14 cellular contexts compared by ENCODE assay signal in genomic region chr3:127001486-127002194, GRCh38. TPM values are rescaled to one million over a fixed set of nuclear protein-coding genes. Genes with fewer than 3 reads are reported as not detected.
DNase-seq lines count a peak whose midpoint lies in the region; ATAC-seq and TF ChIP-seq lines count a peak whose summit lies in the region.
"Had no signal": no experiment of that assay in that cellular context is flagged by ENCODE, and none has a peak within 500 bp of the region (broad histone marks: within the 10 kb centered on the region; RNA-seq: fewer than 3 reads in every experiment).

No MANE protein-coding gene starts in this region.

- 42 to 53% methylated on average over 20 to 22 of the region's 23 CpGs for WGBS in GM23248 (ENCODE audit: low coverage in 1 of 2, low lambda C conversion rate in 2 of 2, missing lambda C conversion rate in 2 of 2), 2 experiments
- WGBS in smooth muscle cell (ENCODE audit: low lambda C conversion rate): 65% methylated on average over 23 of the region's 23 CpGs

- no peaks in the 10 kb centered on the region for H3K36me3 ChIP-seq in GM23248 (ENCODE audit: low read depth)
- no peaks in the 10 kb centered on the region for H3K36me3 ChIP-seq in adipocyte (ENCODE audit: control insufficient read depth, insufficient read depth, low read length, severe bottlenecking)
- H3K36me3 ChIP-seq in iPS-15b (ENCODE audit: control insufficient read depth, insufficient read depth, low read length): peaks cover 4% of the 10 kb centered on the region
- H3K36me3 ChIP-seq in smooth muscle cell (ENCODE audit: low read depth): no peaks in the 10 kb centered on the region
- H3K36me3 ChIP-seq in Karpas-422 (ENCODE audit: insufficient read depth, low read length): no peaks in the 10 kb centered on the region

- H3K36me3 Mint-ChIP-seq in CD4-positive, alpha-beta T cell (ENCODE audit: low read depth): no peaks in the 10 kb centered on the region
- H3K36me3 Mint-ChIP-seq: CD4-positive, CD25-positive, alpha-beta regulatory T cell had no signal

- H3K27me3 ChIP-seq in GM23248 (replicated peaks; ENCODE audit: insufficient read depth): no peaks in the 10 kb centered on the region
- no peaks in the 10 kb centered on the region for H3K27me3 ChIP-seq in adipocyte (replicated peaks; ENCODE audit: control insufficient read depth, insufficient read depth, low read length)
- H3K27me3 ChIP-seq in iPS-15b (ENCODE audit: control insufficient read depth, insufficient read depth, low read length): no peaks in the 10 kb centered on the region
- no peaks in the 10 kb centered on the region for H3K27me3 ChIP-seq in smooth muscle cell (ENCODE audit: low read depth)
- H3K27me3 ChIP-seq in CD4-positive, alpha-beta T cell (ENCODE audit: control insufficient read depth, insufficient read depth, low read length): no peaks in the 10 kb centered on the region
- H3K27me3 ChIP-seq in Karpas-422 (ENCODE audit: low read length): no peaks in the 10 kb centered on the region

- no peak for ATAC-seq in CD4-positive, alpha-beta T cell (ENCODE audit: poor library complexity)

- no peaks in the 10 kb centered on the region for H3K4me1 Mint-ChIP-seq in CD4-positive, alpha-beta T cell (ENCODE audit: low read depth)
- H3K4me1 Mint-ChIP-seq: CD4-positive, CD25-positive, alpha-beta regulatory T cell; stimulated activated effector memory CD8-positive, alpha-beta T cell treated with anti-CD3 and anti-CD28 coated beads, Interleukin-12 subunit alpha, Interleukin-12 subunit beta, amount 100 ng/mL, for 72 hours had no signal

- no peaks in the 10 kb centered on the region for H3K9me2 ChIP-seq in GM23248 (ENCODE audit: insufficient read depth)
- H3K9me2 ChIP-seq in Karpas-422 (replicated peaks; ENCODE audit: insufficient read depth, low read length): no peaks in the 10 kb centered on the region

- H3K9ac ChIP-seq in GM23248: peak overlapping the region; percentile 86
- peak overlapping the region; percentile 90 for H3K9ac ChIP-seq in adipocyte (ENCODE audit: low read length)
- peak overlapping the region; percentile 60 for H3K9ac ChIP-seq in iPS-15b (ENCODE audit: low read depth, low read length)
- no peak overlapping the region for H3K9ac ChIP-seq in smooth muscle cell (ENCODE audit: low read depth)
- H3K9ac ChIP-seq in Karpas-422 (ENCODE audit: low read length): no peak overlapping the region

- no peak overlapping the region for H3K4me3 Mint-ChIP-seq in CD4-positive, alpha-beta T cell
- H3K4me3 Mint-ChIP-seq: CD4-positive, CD25-positive, alpha-beta regulatory T cell; central memory CD8-positive, alpha-beta T cell; IgD-negative memory B cell; stimulated activated effector memory CD8-positive, alpha-beta T cell treated with anti-CD3 and anti-CD28 coated beads, Interleukin-12 subunit alpha, Interleukin-12 subunit beta, amount 100 ng/mL, for 72 hours had no signal

- no peak for TF ChIP-seq CTCF in smooth muscle cell (IDR thresholded peaks at IDR 0.05; ENCODE audit: borderline replicate concordance, insufficient read depth, poor library complexity, severe bottlenecking)
- TF ChIP-seq CTCF in CD4-positive, alpha-beta T cell (IDR thresholded peaks at IDR 0.05): no peak

- no peaks in the 10 kb centered on the region for H3K9me3 Mint-ChIP-seq in CD4-positive, alpha-beta T cell
- H3K9me3 Mint-ChIP-seq: CD4-positive, CD25-positive, alpha-beta regulatory T cell; central memory CD8-positive, alpha-beta T cell; IgD-negative memory B cell; stimulated activated effector memory CD8-positive, alpha-beta T cell treated with anti-CD3 and anti-CD28 coated beads, Interleukin-12 subunit alpha, Interleukin-12 subunit beta, amount 100 ng/mL, for 72 hours had no signal

- H3K79me2 ChIP-seq in GM23248 (ENCODE audit: insufficient read depth) (peaks cover 52% of the 10 kb centered on the region), smooth muscle cell (ENCODE audit: low read depth) (peaks cover 47% of the 10 kb centered on the region), Karpas-422 (ENCODE audit: low read length) (no peaks in the 10 kb centered on the region)

- H4K20me1 ChIP-seq in GM23248 (ENCODE audit: insufficient read depth) (no peaks in the 10 kb centered on the region), smooth muscle cell (ENCODE audit: low read depth) (peaks cover 60% of the 10 kb centered on the region), Karpas-422 (ENCODE audit: insufficient read depth, low read depth, low read length) (peaks cover 3% of the 10 kb centered on the region; the same call in 1 of the 2 replicates)

- H3K4me3 ChIP-seq in GM23248: no peak overlapping the region
- H3K4me3 ChIP-seq in adipocyte (ENCODE audit: low read length): peak overlapping the region; percentile 4
- H3K4me3 ChIP-seq in iPS-15b (ENCODE audit: low read depth, low read length): no peak overlapping the region
- H3K4me3 ChIP-seq in smooth muscle cell: no peak overlapping the region
- no peak overlapping the region for H3K4me3 ChIP-seq in Karpas-422 (ENCODE audit: low read length)

- no peaks in the 10 kb centered on the region for H3K27me3 Mint-ChIP-seq in CD4-positive, alpha-beta T cell
- H3K27me3 Mint-ChIP-seq: CD4-positive, CD25-positive, alpha-beta regulatory T cell; central memory CD8-positive, alpha-beta T cell had no signal

- POLR2A ChIA-PET in CD4-positive, alpha-beta T cell (lab: Charles Lee): no interaction called here

- no peak overlapping the region for H3K27ac Mint-ChIP-seq in CD4-positive, alpha-beta T cell
- H3K27ac Mint-ChIP-seq: CD4-positive, CD25-positive, alpha-beta regulatory T cell; IgD-negative memory B cell; stimulated activated effector memory CD8-positive, alpha-beta T cell treated with anti-CD3 and anti-CD28 coated beads, Interleukin-12 subunit alpha, Interleukin-12 subunit beta, amount 100 ng/mL, for 72 hours had no signal

- in situ Hi-C loops in GM23248 (cut with MboI): no loop called here

- DNase-seq in GM23248 (no peak), adipocyte (ENCODE audit: low read depth) (no peak), smooth muscle cell (lab: John Stamatoyannopoulos, UW; ENCODE audit: unreplicated experiment) (no peak), Karpas-422 (no peak), NOMO-1 treated with DMSO at 0.1 percent for 48 hours (lab: John Stamatoyannopoulos, UW; ENCODE audit: unreplicated experiment) (no peak)
- no peak for DNase-seq in CD4-positive, alpha-beta T cell
- DNase-seq in activated T-cell treated with anti-CD3 and anti-CD28 coated beads, Interleukin-2, amount 50 U/mL, for 1 hour: no peak
- DNase-seq: activated T-cell treated with anti-CD3 and anti-CD28 coated beads, Interleukin-2, amount 50 U/mL, for 48 hours; NCI-H2029 had no signal

- H3K27ac ChIP-seq in GM23248 (peak overlapping the region; percentile 92), smooth muscle cell (ENCODE audit: low read depth) (peak overlapping the region; percentile 55), Karpas-422 (ENCODE audit: low read length) (no peak overlapping the region)
- no peak overlapping the region for H3K27ac ChIP-seq in CD4-positive, alpha-beta T cell (ENCODE audit: low read depth, low read length)

- CTCF ChIA-PET in CD4-positive, alpha-beta T cell (lab: Charles Lee): no interaction called here

- H3K4me2 ChIP-seq in GM23248 (ENCODE audit: unreplicated experiment): peak overlapping the region; percentile 80
- H3K4me2 ChIP-seq in smooth muscle cell: peak overlapping the region; percentile 78
- no peak overlapping the region for H3K4me2 ChIP-seq in Karpas-422 (ENCODE audit: low read depth, low read length, poor library complexity, severe bottlenecking)

- H3K4me1 ChIP-seq in GM23248 (ENCODE audit: insufficient read depth) (peaks cover 27% of the 10 kb centered on the region), adipocyte (ENCODE audit: control insufficient read depth, insufficient read depth, low read length) (peaks cover 27% of the 10 kb centered on the region), iPS-15b (ENCODE audit: control insufficient read depth, insufficient read depth, low read length) (peaks cover 5% of the 10 kb centered on the region), smooth muscle cell (ENCODE audit: low read depth) (peaks cover 14% of the 10 kb centered on the region), Karpas-422 (ENCODE audit: low read length) (peaks cover 20% of the 10 kb centered on the region)

- H2AFZ ChIP-seq in GM23248: peak overlapping the region; percentile 71; the same call in 1 of the 2 replicates
- no peak overlapping the region for H2AFZ ChIP-seq in smooth muscle cell (ENCODE audit: low read depth)
- no peak overlapping the region for H2AFZ ChIP-seq in Karpas-422 (ENCODE audit: low read length)

- H3F3A ChIP-seq in GM23248 (ENCODE audit: insufficient read depth) (peaks cover 5% of the 10 kb centered on the region; the same call in 1 of the 2 replicates), smooth muscle cell (ENCODE audit: low read depth) (no peaks in the 10 kb centered on the region)

- intact Hi-C loops in CD4-positive, alpha-beta T cell (cut with DNase I, micrococcal nuclease): no loop called here

- H3K9me3 ChIP-seq in GM23248 (ENCODE audit: low read depth): no peaks in the 10 kb centered on the region
- no peaks in the 10 kb centered on the region for H3K9me3 ChIP-seq in adipocyte (ENCODE audit: control insufficient read depth, low read length)
- H3K9me3 ChIP-seq in iPS-15b (ENCODE audit: control insufficient read depth, insufficient read depth, low read length): no peaks in the 10 kb centered on the region
- no peaks in the 10 kb centered on the region for H3K9me3 ChIP-seq in smooth muscle cell (replicated peaks; ENCODE audit: low read depth)
- H3K9me3 ChIP-seq in CD4-positive, alpha-beta T cell (ENCODE audit: control insufficient read depth, low read length): no peaks in the 10 kb centered on the region
- H3K9me3 ChIP-seq in Karpas-422 (ENCODE audit: low read length): no peaks in the 10 kb centered on the region

RNA-seq across cellular contexts. Expression of gene PLXNA1, which starts 18.7 kb away (rescaled TPM):
- total RNA-seq in GM23248 (2014; rRNA removed; shearing (Covaris generic)): 84.7 and 86.1 TPM in 2 replicates
- polyA plus RNA-seq in GM23248 (2016; fragmentation: Nextera tagmentation; extraction: Ambion mirVana): 12.4 and 13.4 TPM in 2 replicates
- 50.8 and 57.1 TPM in 2 replicates for total RNA-seq in smooth muscle cell
- 37.9 and 40.7 TPM in 2 replicates for polyA plus RNA-seq in smooth muscle cell
- total RNA-seq in CD4-positive, alpha-beta T cell: 10 to 100 TPM in 1 of 2 experiments, 1 to 10 TPM in 1; 9.8 to 10.6 TPM
- total RNA-seq in Karpas-422 (2014; rRNA removed; shearing (Covaris generic); ENCODE audit: low replicate concordance): 7.5 and 15.8 TPM in 2 replicates

Comparison
In these comparisons a context has a peak if more than half of its experiments do, and no peak if none do; other contexts are left out.
1. H3K27ac ChIP-seq: peak in GM23248 (single experiment) and smooth muscle cell (single experiment); none in CD4-positive, alpha-beta T cell (single experiment) and Karpas-422 (single experiment).
2. H3K9ac ChIP-seq: peak in GM23248 (single experiment), adipocyte (single experiment) and iPS-15b (single experiment); none in smooth muscle cell (single experiment) and Karpas-422 (single experiment).